9 cellular contexts compared by ENCODE assay signal in the genomic region with DNA sequence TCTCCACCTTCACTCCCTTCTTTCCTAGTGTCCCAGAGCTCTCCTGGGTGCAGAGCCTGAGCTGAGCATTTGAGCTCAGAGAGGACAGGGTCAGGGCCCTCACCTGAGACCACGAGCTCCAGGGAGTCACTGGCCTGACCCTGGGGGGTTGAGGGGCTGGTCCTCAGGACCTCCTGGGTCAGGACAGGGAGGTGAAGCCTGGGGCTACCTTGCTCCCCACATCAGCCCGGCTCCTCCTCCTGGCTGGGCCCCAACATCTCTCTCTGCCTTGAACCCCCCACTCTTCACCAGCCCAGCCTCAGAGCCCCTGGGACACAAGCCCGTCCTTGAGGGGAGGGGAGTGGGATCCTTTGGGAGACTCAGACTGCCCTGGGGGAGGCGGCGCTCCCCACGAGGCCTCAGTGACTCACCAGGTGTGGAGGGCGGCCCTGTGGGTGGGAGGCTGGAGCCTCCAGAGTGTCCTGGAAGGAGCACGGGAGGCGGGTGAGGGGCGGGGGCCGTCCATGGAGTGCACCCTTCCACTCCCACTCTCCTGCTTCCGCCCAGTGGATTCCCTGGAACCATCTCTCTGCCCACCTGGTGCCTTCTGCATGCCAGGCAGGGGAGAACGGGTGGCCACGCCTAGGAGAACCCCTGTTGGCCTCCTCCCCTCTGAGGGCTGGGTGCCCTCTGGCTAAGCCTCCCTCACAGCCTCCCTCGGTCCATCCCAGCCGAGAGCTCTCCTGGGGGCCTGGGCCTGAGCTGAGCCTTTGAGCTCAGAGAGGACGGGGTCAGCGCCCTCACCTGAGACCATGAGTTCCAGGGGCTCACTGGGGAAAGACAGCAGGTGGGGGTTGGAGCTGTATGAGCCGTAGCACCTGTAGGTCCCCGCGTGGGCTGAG. TPM values are rescaled to one million over a fixed set of nuclear protein-coding genes. Genes with fewer than 3 reads are reported as not detected.
DNase-seq lines count a peak whose midpoint lies in the region; ATAC-seq, FAIRE-seq and TF ChIP-seq lines count a peak whose summit lies in the region.
"Not testable (repeated sequence)": the region's sequence is repeated elsewhere in the genome, so short reads cannot be mapped to it uniquely, and the experiment has no call there.
"Had no signal": no experiment of that assay in that cellular context is flagged by ENCODE, and none has a peak within 500 bp of the region (broad histone marks: within the 10 kb centered on the region; RNA-seq: fewer than 3 reads in every experiment).

No MANE protein-coding gene starts in this region.

- not testable (repeated sequence) for H3K4me2 ChIP-seq in GM12878 (ENCODE audit: control insufficient read depth, insufficient read depth)

- H3K9ac ChIP-seq in GM12878 (ENCODE audit: control insufficient read depth, insufficient read depth, low read length) = not testable (repeated sequence)

- TF ChIP-seq RAD21 in GM12878 (IDR thresholded peaks at IDR 0.05; ENCODE audit: insufficient read depth, low read depth, low read length) = not testable (repeated sequence)

- not testable (repeated sequence) for H3K4me1 ChIP-seq in GM12878 (ENCODE audit: control insufficient read depth, insufficient read depth, low read length)

- H3K27ac ChIP-seq in GM12878 (ENCODE audit: control insufficient read depth, insufficient read depth) = not testable (repeated sequence)

- FAIRE-seq in HTR-8/SVneo (lab: Jason Lieb, UNC) = peak; percentile 48
- FAIRE-seq in GM12878 (lab: Jason Lieb, UNC) = not testable (repeated sequence)

- H3K4me3 ChIP-seq in GM12878 = not testable (repeated sequence)

- peaks cover 34% of the 10 kb centered on the region for H3K27me3 Mint-ChIP-seq in nephron progenitor cell (ENCODE audit: low read depth, poor library complexity)

- H2AFZ ChIP-seq in GM12878 (ENCODE audit: control insufficient read depth, low read depth, low read length) = not testable (repeated sequence)

- in situ Hi-C loops in GM12878 (cut with MboI) = loop anchor here (10.0 kb wide), 2 partner anchors 445 to 1045 kb away; partner anchors contain the start of gene ZNF665

- not testable (repeated sequence) for TF ChIP-seq POLR2A in GM12878 (IDR thresholded peaks at IDR 0.05; ENCODE audit: low read depth, low read length)

- peak overlapping the region; percentile 56 for H3K4me3 Mint-ChIP-seq in nephron progenitor cell
- H3K4me3 Mint-ChIP-seq in stimulated activated effector memory CD8-positive, alpha-beta T cell treated with anti-CD3 and anti-CD28 coated beads, Interleukin-12 subunit alpha, Interleukin-12 subunit beta, amount 100 ng/mL, for 72 hours = not testable (repeated sequence)

- peaks cover 36% of the 10 kb centered on the region for H3K4me1 Mint-ChIP-seq in nephron progenitor cell
- not testable (repeated sequence) for H3K4me1 Mint-ChIP-seq in stimulated activated effector memory CD8-positive, alpha-beta T cell treated with anti-CD3 and anti-CD28 coated beads, Interleukin-12 subunit alpha, Interleukin-12 subunit beta, amount 100 ng/mL, for 72 hours

- H3K9me3 ChIP-seq in GM12878 (replicated peaks; ENCODE audit: control insufficient read depth, insufficient read depth, low read length) = not testable (repeated sequence)

- BruUV-seq in GM12878 (replicated peaks; lab: Mats Ljungman, UMichigan) = not testable (repeated sequence)

- not testable (repeated sequence) for H3K27me3 ChIP-seq in GM12878 (replicated peaks in 1 of 2; ENCODE audit: control insufficient read depth in 2 of 2, insufficient read depth in 2 of 2, low read length in 1 of 2)

- TF ChIP-seq CTCF in GM12878 (IDR thresholded peaks at IDR 0.05 in 2 of 3, conservative IDR thresholded peaks at IDR 0.05 in 1 of 3; ENCODE audit: control insufficient read depth in 2 of 3, extremely low read depth in 1 of 3, insufficient read depth in 1 of 3, low read depth in 3 of 3, low read length in 3 of 3); nephron progenitor cell (IDR thresholded peaks at IDR 0.05): not testable (repeated sequence)

- RAD21 ChIA-PET in GM12878 (lab: Charles Lee; ENCODE audit: unreplicated experiment) = interaction anchor here (1.1 kb wide), 1 partner anchor 18 kb away, joined by 3 read pairs; no protein-coding TSS in a partner anchor

- CTCF ChIA-PET in GM12878 (lab: Yijun Ruan, JAX) = interaction anchor here (1.2 kb wide), 1 partner anchor 26 kb away, joined by 4 read pairs; no protein-coding TSS in a partner anchor

- DNase-seq in HTR-8/SVneo (ENCODE audit: insufficient read length, low spot score); GM12878 (ENCODE audit: low read depth, low spot score); nephron progenitor cell; stimulated activated effector memory CD8-positive, alpha-beta T cell treated with anti-CD3 and anti-CD28 coated beads, Interleukin-12 subunit alpha, Interleukin-12 subunit beta, amount 100 ng/mL, for 72 hours (ENCODE audit: low spot score in 2 of 2): not testable (repeated sequence)
- peak; percentile 60 for DNase-seq in cardiac septum (ENCODE audit: low spot score)

- H3K36me3 Mint-ChIP-seq in nephron progenitor cell (ENCODE audit: low read depth); stimulated activated effector memory CD8-positive, alpha-beta T cell treated with anti-CD3 and anti-CD28 coated beads, Interleukin-12 subunit alpha, Interleukin-12 subunit beta, amount 100 ng/mL, for 72 hours: not testable (repeated sequence)

- H3K9me3 Mint-ChIP-seq in nephron progenitor cell = peaks cover 19% of the 10 kb centered on the region
- H3K9me3 Mint-ChIP-seq in stimulated activated effector memory CD8-positive, alpha-beta T cell treated with anti-CD3 and anti-CD28 coated beads, Interleukin-12 subunit alpha, Interleukin-12 subunit beta, amount 100 ng/mL, for 72 hours = not testable (repeated sequence)

- not testable (repeated sequence) for TF ChIP-seq EP300 in GM12878 (IDR thresholded peaks at IDR 0.05; ENCODE audit: borderline replicate concordance in 1 of 2, control insufficient read depth in 1 of 2, low read depth in 2 of 2, low read length in 2 of 2)

- not testable (repeated sequence) for H3K36me3 ChIP-seq in GM12878 (ENCODE audit: control insufficient read depth in 2 of 2, insufficient read depth in 2 of 2, low read length in 1 of 2)

- H4K20me1 ChIP-seq in GM12878 (ENCODE audit: control insufficient read depth, insufficient read depth) = not testable (repeated sequence)

- SMC1A ChIA-PET in GM12878 (lab: Charles Lee; ENCODE audit: uncharacterized antibody, unreplicated experiment) = not testable (repeated sequence)

- intact Hi-C loops in GM12878 (cut with micrococcal nuclease; ENCODE audit: unreplicated experiment); cardiac septum (cut with DNase I): not testable (repeated sequence)

- POLR2A ChIA-PET in GM12878 (lab: Charles Lee) = not testable (repeated sequence)

- not testable (repeated sequence) for H3K79me2 ChIP-seq in GM12878 (ENCODE audit: control insufficient read depth, insufficient read depth, low read length)

- WGBS in GM12878 (ENCODE audit: insufficient coverage, insufficient replicate concordance, low lambda C conversion rate, missing lambda C conversion rate) = 17% methylated on average over 14 of the region's 21 CpGs

- H3K27ac Mint-ChIP-seq in nephron progenitor cell = not testable (repeated sequence)
- H3K27ac Mint-ChIP-seq in stimulated activated effector memory CD8-positive, alpha-beta T cell treated with anti-CD3 and anti-CD28 coated beads, Interleukin-12 subunit alpha, Interleukin-12 subunit beta, amount 100 ng/mL, for 72 hours = peak overlapping the region; percentile 70

- peak; percentile 31 for ATAC-seq in GM12878
- peak; percentile 8 for ATAC-seq in stimulated activated effector memory CD8-positive, alpha-beta T cell treated with anti-CD3 and anti-CD28 coated beads, Interleukin-12 subunit alpha, Interleukin-12 subunit beta, amount 100 ng/mL, for 72 hours

RNA-seq across cellular contexts. Expression of gene LILRA6, which starts 2.9 kb away (rescaled TPM):
- total RNA-seq in GM12878 (2013; cell fraction: nucleolus; rRNA removed) = 0.73 and 1.3 TPM in 2 replicates
- total RNA-seq in GM12878 (2014; rRNA removed) = 0.11 TPM in 1 of 2 replicates, not detected in the other
- total RNA-seq in GM12878 (2014; rRNA removed; fragmentation: Illumina TruSeq; extraction: Trizol) = not detected in 2 replicates
- 0.10 TPM in 1 of 2 replicates, not detected in the other for total RNA-seq in GM12878 (2021)
- polyA plus RNA-seq in GM12878 (2011; ENCODE audit: low read depth) = not detected
- polyA plus RNA-seq in GM12878 (2011; rRNA removed) = 1.2 and 1.7 TPM in 2 replicates
- polyA plus RNA-seq in GM12878 (2011; cell fraction: cytosol; rRNA removed) = 0.79 and 1.1 TPM in 2 replicates
- 2.2 and 5.0 TPM in 2 replicates for polyA plus RNA-seq in GM12878 (2011; cell fraction: nucleus; rRNA removed)
- 0.23 and 0.73 TPM in 2 replicates for polyA plus RNA-seq in GM12878 (2012)
- 0.07 TPM in 1 of 2 replicates, not detected in the other for polyA plus RNA-seq in GM12878 (2014; fragmentation: Illumina TruSeq; extraction: Trizol)
- polyA plus RNA-seq in GM12878 (2014; fragmentation: Nextera tagmentation; extraction: Ambion mirVana) = under 1 TPM; 0.04 to 0.05 TPM
- 0.09 and 0.19 TPM in 2 replicates for polyA plus RNA-seq in GM12878 (2014; rRNA removed)
- polyA plus RNA-seq in GM12878 (2016; fragmentation: Nextera tagmentation; extraction: Ambion mirVana) = under 1 TPM in 1 of 2 experiments, not detected in 1; 0.05 TPM
- 0.46 and 0.51 TPM in 2 replicates for polyA minus RNA-seq in GM12878 (2011; rRNA and poly(A)+ RNA removed)
- not detected in 2 replicates for polyA minus RNA-seq in GM12878 (2011; cell fraction: cytosol; rRNA and poly(A)+ RNA removed)
- 0.24 and 0.38 TPM in 2 replicates for polyA minus RNA-seq in GM12878 (2011; cell fraction: nucleus; rRNA and poly(A)+ RNA removed)
- 2.7 TPM for total RNA-seq in cardiac septum
- total RNA-seq: PC-9 had no signal
- polyA plus RNA-seq: AG04450 had no signal

RNA-seq across cellular contexts. Expression of gene LILRB3, which starts 16.9 kb away (rescaled TPM):
- 2.1 and 4.6 TPM in 2 replicates for total RNA-seq in GM12878 (2013; cell fraction: nucleolus; rRNA removed)
- total RNA-seq in GM12878 (2014; rRNA removed) (0.06 TPM in 1 of 2 replicates, not detected in the other), GM12878 (2014; rRNA removed; fragmentation: Illumina TruSeq; extraction: Trizol) (not detected in 2 replicates), GM12878 (2021) (0.18 and 0.29 TPM in 2 replicates), cardiac septum (2.7 TPM)
- polyA plus RNA-seq in GM12878 (2011; ENCODE audit: low read depth) = 0.16 TPM
- polyA plus RNA-seq in GM12878 (2011; rRNA removed) (0.62 and 1.1 TPM in 2 replicates), GM12878 (2014; fragmentation: Illumina TruSeq; extraction: Trizol) (0.16 and 2.5 TPM in 2 replicates), GM12878 (2014; fragmentation: Nextera tagmentation; extraction: Ambion mirVana) (under 1 TPM; 0.04 to 0.31 TPM), GM12878 (2014; rRNA removed) (0.11 and 0.12 TPM in 2 replicates), GM12878 (2016; fragmentation: Nextera tagmentation; extraction: Ambion mirVana) (under 1 TPM; 0.20 to 0.32 TPM)
- 0.89 and 1.7 TPM in 2 replicates for polyA plus RNA-seq in GM12878 (2011; cell fraction: cytosol; rRNA removed)
- polyA plus RNA-seq in GM12878 (2011; cell fraction: nucleus; rRNA removed) = 4.8 and 7.0 TPM in 2 replicates
- polyA plus RNA-seq in GM12878 (2012) = 0.65 and 1.0 TPM in 2 replicates
- 0.82 and 1.1 TPM in 2 replicates for polyA minus RNA-seq in GM12878 (2011; rRNA and poly(A)+ RNA removed)
- polyA minus RNA-seq in GM12878 (2011; cell fraction: cytosol; rRNA and poly(A)+ RNA removed) = not detected in 2 replicates
- polyA minus RNA-seq in GM12878 (2011; cell fraction: nucleus; rRNA and poly(A)+ RNA removed) = 0.73 and 1.1 TPM in 2 replicates
- total RNA-seq: PC-9 had no signal
- polyA plus RNA-seq: AG04450 had no signal

RNA-seq across cellular contexts. Expression of gene LILRB5, which starts 17.3 kb away (rescaled TPM):
- total RNA-seq in GM12878 (2013; cell fraction: nucleolus; rRNA removed) = not detected in 2 replicates
- total RNA-seq in GM12878 (2014; rRNA removed) (not detected in 2 replicates), GM12878 (2014; rRNA removed; fragmentation: Illumina TruSeq; extraction: Trizol) (not detected in 2 replicates), GM12878 (2021) (0.05 and 0.13 TPM in 2 replicates), cardiac septum (4.4 TPM)
- polyA plus RNA-seq in GM12878 (2011; ENCODE audit: low read depth) = not detected
- polyA plus RNA-seq in GM12878 (2011; rRNA removed) (0.01 TPM in 1 of 2 replicates, not detected in the other), GM12878 (2014; fragmentation: Illumina TruSeq; extraction: Trizol) (not detected in 2 replicates), GM12878 (2014; fragmentation: Nextera tagmentation; extraction: Ambion mirVana) (not detected), GM12878 (2014; rRNA removed) (not detected in 2 replicates), GM12878 (2016; fragmentation: Nextera tagmentation; extraction: Ambion mirVana) (not detected)
- not detected in 2 replicates for polyA plus RNA-seq in GM12878 (2011; cell fraction: cytosol; rRNA removed)
- polyA plus RNA-seq in GM12878 (2011; cell fraction: nucleus; rRNA removed) = 0.01 and 0.10 TPM in 2 replicates
- 0.08 TPM in 1 of 2 replicates, not detected in the other for polyA plus RNA-seq in GM12878 (2012)
- polyA minus RNA-seq in GM12878 (2011; rRNA and poly(A)+ RNA removed) = not detected in 2 replicates
- not detected in 2 replicates for polyA minus RNA-seq in GM12878 (2011; cell fraction: cytosol; rRNA and poly(A)+ RNA removed)
- polyA minus RNA-seq in GM12878 (2011; cell fraction: nucleus; rRNA and poly(A)+ RNA removed) = not detected in 2 replicates
- total RNA-seq: PC-9 had no signal
- polyA plus RNA-seq: AG04450; CD8-positive, alpha-beta memory T cell; IgD-negative memory B cell had no signal

RNA-seq across cellular contexts. Expression of gene RPS9, which starts 39.1 kb away (rescaled TPM):
- 260 and 264 TPM in 2 replicates for total RNA-seq in GM12878 (2013; cell fraction: nucleolus; rRNA removed)
- 5,407 and 5,598 TPM in 2 replicates for total RNA-seq in GM12878 (2014; rRNA removed)
- 2,351 TPM in 2 replicates for total RNA-seq in GM12878 (2014; rRNA removed; fragmentation: Illumina TruSeq; extraction: Trizol)
- 2,143 and 2,183 TPM in 2 replicates for total RNA-seq in GM12878 (2021)
- polyA plus RNA-seq in GM12878 (2011; ENCODE audit: low read depth) = 3,226 TPM
- polyA plus RNA-seq in GM12878 (2011; rRNA removed) = 1,412 and 2,202 TPM in 2 replicates
- 3,564 and 4,583 TPM in 2 replicates for polyA plus RNA-seq in GM12878 (2011; cell fraction: cytosol; rRNA removed)
- polyA plus RNA-seq in GM12878 (2011; cell fraction: nucleus; rRNA removed) = 1,587 and 1,661 TPM in 2 replicates
- polyA plus RNA-seq in GM12878 (2012) = 3,570 and 4,911 TPM in 2 replicates
- 1,194 and 2,970 TPM in 2 replicates for polyA plus RNA-seq in GM12878 (2014; fragmentation: Illumina TruSeq; extraction: Trizol)
- polyA plus RNA-seq in GM12878 (2014; fragmentation: Nextera tagmentation; extraction: Ambion mirVana) = 100 to 1,000 TPM; 629 to 815 TPM
- polyA plus RNA-seq in GM12878 (2014; rRNA removed) = 6,524 and 7,847 TPM in 2 replicates
- polyA plus RNA-seq in GM12878 (2016; fragmentation: Nextera tagmentation; extraction: Ambion mirVana) = 100 to 1,000 TPM; 890 to 896 TPM
- 301 and 1,060 TPM in 2 replicates for polyA minus RNA-seq in GM12878 (2011; rRNA and poly(A)+ RNA removed)
- polyA minus RNA-seq in GM12878 (2011; cell fraction: cytosol; rRNA and poly(A)+ RNA removed) = 280 and 346 TPM in 2 replicates
- polyA minus RNA-seq in GM12878 (2011; cell fraction: nucleus; rRNA and poly(A)+ RNA removed) = 168 and 218 TPM in 2 replicates
- 615 TPM for total RNA-seq in cardiac septum

RNA-seq across cellular contexts. Expression of gene LILRB2, which starts 41.2 kb away (rescaled TPM):
- 0.27 and 0.33 TPM in 2 replicates for total RNA-seq in GM12878 (2013; cell fraction: nucleolus; rRNA removed)
- 0.17 TPM in 1 of 2 replicates, not detected in the other for total RNA-seq in GM12878 (2014; rRNA removed)
- 0.09 TPM in 2 replicates for total RNA-seq in GM12878 (2014; rRNA removed; fragmentation: Illumina TruSeq; extraction: Trizol)
- total RNA-seq in GM12878 (2021) = not detected in 2 replicates
- polyA plus RNA-seq in GM12878 (2011; ENCODE audit: low read depth) = not detected
- 0.08 TPM in 1 of 2 replicates, not detected in the other for polyA plus RNA-seq in GM12878 (2011; rRNA removed)
- polyA plus RNA-seq in GM12878 (2011; cell fraction: cytosol; rRNA removed) = 0.03 TPM in 1 of 2 replicates, not detected in the other
- polyA plus RNA-seq in GM12878 (2011; cell fraction: nucleus; rRNA removed) = 0.07 and 0.13 TPM in 2 replicates
- 0.08 TPM in 1 of 2 replicates, not detected in the other for polyA plus RNA-seq in GM12878 (2012)
- polyA plus RNA-seq in GM12878 (2014; fragmentation: Illumina TruSeq; extraction: Trizol) = 0.15 TPM in 1 of 2 replicates, not detected in the other
- polyA plus RNA-seq in GM12878 (2014; fragmentation: Nextera tagmentation; extraction: Ambion mirVana) = not detected
- 0.11 and 0.15 TPM in 2 replicates for polyA plus RNA-seq in GM12878 (2014; rRNA removed)
- polyA plus RNA-seq in GM12878 (2016; fragmentation: Nextera tagmentation; extraction: Ambion mirVana) = under 1 TPM in 1 of 2 experiments, not detected in 1; 0.18 TPM
- polyA minus RNA-seq in GM12878 (2011; rRNA and poly(A)+ RNA removed) = not detected in 2 replicates
- polyA minus RNA-seq in GM12878 (2011; cell fraction: cytosol; rRNA and poly(A)+ RNA removed) = not detected in 2 replicates
- polyA minus RNA-seq in GM12878 (2011; cell fraction: nucleus; rRNA and poly(A)+ RNA removed) = 0.19 TPM in 1 of 2 replicates, not detected in the other
- total RNA-seq in cardiac septum = 2.8 TPM
- total RNA-seq: PC-9 had no signal
- polyA plus RNA-seq: AG04450; CD8-positive, alpha-beta memory T cell had no signal
